Comparison of ENCODE assay signal across 22 cellular contexts in the genomic region with DNA sequence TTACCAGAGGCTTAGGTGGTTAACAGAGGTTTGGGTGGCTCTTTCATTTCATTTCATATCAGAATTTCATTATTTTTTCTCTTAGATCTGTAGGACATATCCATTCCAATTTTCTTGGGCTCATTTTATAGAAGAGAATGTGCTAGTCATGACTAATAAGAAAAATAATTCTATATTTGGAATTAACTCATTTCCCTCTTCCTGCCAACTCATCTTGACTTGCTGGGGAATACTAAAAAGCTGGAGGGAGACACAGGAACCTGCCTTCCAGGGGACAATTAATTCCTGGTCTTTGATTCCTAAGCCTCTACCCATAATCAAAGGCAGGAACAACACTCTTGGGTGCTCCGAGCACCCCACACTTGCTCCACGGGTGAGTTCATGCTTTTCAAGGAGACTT.
DNase-seq lines count a peak whose midpoint lies in the region; ATAC-seq lines count a peak whose summit lies in the region.
"Had no signal": no experiment of that assay in that cellular context is flagged by ENCODE, and none has a peak within 500 bp of the region (broad histone marks: within the 10 kb centered on the region; RNA-seq: fewer than 3 reads in every experiment).

No MANE protein-coding gene starts in this region.

- CTCF ChIA-PET in activated CD4-positive, alpha-beta T cell treated with anti-CD3 and anti-CD28 coated beads for 36 hours (lab: Charles Lee) = no interaction called here

- H3K36me3 Mint-ChIP-seq in activated CD4-positive, alpha-beta T cell treated with anti-CD3 and anti-CD28 coated beads for 36 hours (ENCODE audit: low read depth) = no peaks in the 10 kb centered on the region
- H3K36me3 Mint-ChIP-seq: activated naive CD8-positive, alpha-beta T cell; brain; immature natural killer cell; naive B cell; stimulated activated memory B cell treated with anti-CD40 and anti-IgM and Interleukin-4, amounts not matched to agents 10 μg/mL and 1 μg/mL and 100 μg/mL, for 72 hours had no signal

- no peak overlapping the region for H4K8ac ChIP-seq in mesenchymal stem cell (ENCODE audit: low read length)

- H3K36me3 ChIP-seq in mesenchymal stem cell (ENCODE audit: control insufficient read depth in 1 of 2, insufficient read depth in 2 of 2, low read depth in 1 of 2, low read length in 2 of 2) (no peaks in the 10 kb centered on the region), MG63 (no peaks in the 10 kb centered on the region)
- H3K36me3 ChIP-seq: heart right ventricle, ovary, SJCRH30, tibial artery had no signal

- peak; percentile 53 for DNase-seq in EL
- DNase-seq in RPMI7951 (ENCODE audit: low read depth) = peak; percentile 54
- peak; percentile 28 for DNase-seq in dermis blood vessel endothelial cell
- no peak for DNase-seq in mesenchymal stem cell
- no peak for DNase-seq in MG63
- no peak for DNase-seq in DMS53 (lab: John Stamatoyannopoulos, UW)
- DNase-seq in activated CD4-positive, alpha-beta T cell treated with anti-CD3 and anti-CD28 coated beads for 36 hours = no peak
- DNase-seq: activated CD8-positive, alpha-beta memory T cell treated with anti-CD3 and anti-CD28 coated beads for 24 hours; activated T-cell treated with anti-CD3 and anti-CD28 coated beads, Interleukin-2, amount 50 U/mL, for 48 hours; AML-193; heart right ventricle; immature natural killer cell; naive B cell; NCI-H1436 treated with DMSO at 0.1 percent for 48 hours; ovary; SJCRH30; tibial artery had no signal

- H3K4me1 ChIP-seq in mesenchymal stem cell (ENCODE audit: control insufficient read depth, insufficient read depth, low read depth, low read length) = peaks cover 2% of the 10 kb centered on the region
- H3K4me1 ChIP-seq: heart right ventricle, SJCRH30 had no signal

- WGBS in mesenchymal stem cell = 97% methylated on average over 2 of the region's 2 CpGs

- intact Hi-C loops in activated CD4-positive, alpha-beta T cell treated with anti-CD3 and anti-CD28 coated beads for 36 hours (cut with DNase I, micrococcal nuclease) = no loop called here

- no peaks in the 10 kb centered on the region for H3K27me3 ChIP-seq in mesenchymal stem cell (ENCODE audit: control insufficient read depth in 1 of 2, insufficient read depth in 1 of 2, low read length in 2 of 2)
- no peaks in the 10 kb centered on the region for H3K27me3 ChIP-seq in MG63
- H3K27me3 ChIP-seq: heart right ventricle, ovary, SJCRH30, tibial artery had no signal

- no peak overlapping the region for H3K27ac Mint-ChIP-seq in activated CD4-positive, alpha-beta T cell treated with anti-CD3 and anti-CD28 coated beads for 36 hours
- H3K27ac Mint-ChIP-seq: activated naive CD8-positive, alpha-beta T cell; brain; immature natural killer cell; naive B cell; stimulated activated memory B cell treated with anti-CD40 and anti-IgM and Interleukin-4, amounts not matched to agents 10 μg/mL and 1 μg/mL and 100 μg/mL, for 72 hours had no signal

- H2BK15ac ChIP-seq in mesenchymal stem cell (ENCODE audit: low read depth, poor library complexity, severe bottlenecking) = no peak overlapping the region

- H3K27me3 Mint-ChIP-seq in activated CD4-positive, alpha-beta T cell treated with anti-CD3 and anti-CD28 coated beads for 36 hours = no peaks in the 10 kb centered on the region
- H3K27me3 Mint-ChIP-seq: activated naive CD8-positive, alpha-beta T cell; naive B cell; stimulated activated memory B cell treated with anti-CD40 and anti-IgM and Interleukin-4, amounts not matched to agents 10 μg/mL and 1 μg/mL and 100 μg/mL, for 72 hours had no signal

- POLR2A ChIA-PET in activated CD4-positive, alpha-beta T cell treated with anti-CD3 and anti-CD28 coated beads for 36 hours (lab: Charles Lee) = no interaction called here

- no peak overlapping the region for H3K14ac ChIP-seq in mesenchymal stem cell (ENCODE audit: low read length in 2 of 2)

- H3K9me3 ChIP-seq in mesenchymal stem cell (ENCODE audit: control insufficient read depth, low read length) = no peaks in the 10 kb centered on the region
- H3K9me3 ChIP-seq in MG63 = peaks cover 15% of the 10 kb centered on the region
- H3K9me3 ChIP-seq: ovary, SJCRH30, tibial artery had no signal

- no peak overlapping the region for H3K4me2 ChIP-seq in mesenchymal stem cell (ENCODE audit: low read length, poor library complexity, severe bottlenecking)

- no peak overlapping the region for H2AFZ ChIP-seq in mesenchymal stem cell (ENCODE audit: low read depth, low read length)

- no peak overlapping the region for H2BK5ac ChIP-seq in mesenchymal stem cell (ENCODE audit: low read depth, low read length, poor library complexity, severe bottlenecking)

- peak overlapping the region; percentile 56 for H3K27ac ChIP-seq in mesenchymal stem cell (ENCODE audit: low read length, poor library complexity, severe bottlenecking)
- H3K27ac ChIP-seq: heart right ventricle, ovary, SJCRH30, tibial artery had no signal

- H3K79me1 ChIP-seq in mesenchymal stem cell (replicated peaks; ENCODE audit: low read length, poor library complexity, severe bottlenecking) = no peaks in the 10 kb centered on the region

- peak overlapping the region; percentile 7 for H3K9ac ChIP-seq in mesenchymal stem cell (ENCODE audit: low read length)

- H3K4me1 Mint-ChIP-seq in activated CD4-positive, alpha-beta T cell treated with anti-CD3 and anti-CD28 coated beads for 36 hours = no peaks in the 10 kb centered on the region
- H3K4me1 Mint-ChIP-seq: brain; immature natural killer cell; naive B cell; stimulated activated memory B cell treated with anti-CD40 and anti-IgM and Interleukin-4, amounts not matched to agents 10 μg/mL and 1 μg/mL and 100 μg/mL, for 72 hours had no signal

- H2BK12ac ChIP-seq in mesenchymal stem cell (ENCODE audit: low read length in 2 of 2) = no peak overlapping the region

- H3K18ac ChIP-seq in mesenchymal stem cell (ENCODE audit: low read depth in 1 of 2, low read length in 2 of 2) = no peak overlapping the region

- no peak overlapping the region for H3K23ac ChIP-seq in mesenchymal stem cell (ENCODE audit: low read length in 2 of 2)

- H4K91ac ChIP-seq in mesenchymal stem cell (ENCODE audit: low read length) = no peak overlapping the region

- peaks cover 2% of the 10 kb centered on the region for H3K9me3 Mint-ChIP-seq in activated CD4-positive, alpha-beta T cell treated with anti-CD3 and anti-CD28 coated beads for 36 hours (ENCODE audit: low read depth)

- no peak overlapping the region for H2AK5ac ChIP-seq in mesenchymal stem cell (ENCODE audit: low read length, severe bottlenecking)

- no peak for ATAC-seq in HG03196 (IDR thresholded peaks at IDR 0.05; ENCODE audit: unreplicated experiment)
- ATAC-seq in activated CD4-positive, alpha-beta T cell treated with anti-CD3 and anti-CD28 coated beads for 36 hours = no peak
- ATAC-seq: heart right ventricle; sciatic nerve; stimulated activated memory B cell treated with anti-CD40 and anti-IgM and Interleukin-4, amounts not matched to agents 10 μg/mL and 1 μg/mL and 100 μg/mL, for 72 hours had no signal

- H3K4ac ChIP-seq in mesenchymal stem cell (ENCODE audit: low read depth in 1 of 2, low read length in 2 of 2) = no peak overlapping the region

- no peak overlapping the region for H3K4me3 Mint-ChIP-seq in activated CD4-positive, alpha-beta T cell treated with anti-CD3 and anti-CD28 coated beads for 36 hours
- H3K4me3 Mint-ChIP-seq: activated naive CD8-positive, alpha-beta T cell; brain; immature natural killer cell; stimulated activated memory B cell treated with anti-CD40 and anti-IgM and Interleukin-4, amounts not matched to agents 10 μg/mL and 1 μg/mL and 100 μg/mL, for 72 hours had no signal

- no peak overlapping the region for H2BK120ac ChIP-seq in mesenchymal stem cell (ENCODE audit: low read depth, low read length)

- no peak overlapping the region for H3K4me3 ChIP-seq in mesenchymal stem cell (ENCODE audit: insufficient read depth in 1 of 2, low read depth in 1 of 2, low read length in 2 of 2)
- H3K4me3 ChIP-seq in MG63 = no peak overlapping the region
- H3K4me3 ChIP-seq: heart right ventricle, ovary, SJCRH30, tibial artery had no signal

Comparison
In these comparisons a context has a peak if more than half of its experiments do, and no peak if none do; other contexts are left out.
1. DNase-seq: peak in EL (single experiment), RPMI7951 (single experiment) and dermis blood vessel endothelial cell (single experiment); none in mesenchymal stem cell (single experiment), MG63 (single experiment), DMS53 (single experiment) and activated CD4-positive, alpha-beta T cell treated with anti-CD3 and anti-CD28 coated beads for 36 hours (single experiment).